10 cellular contexts compared by ENCODE assay signal in genomic region chr2:3523551-3524041, GRCh38. TPM values are rescaled to one million over a fixed set of nuclear protein-coding genes. Genes with fewer than 3 reads are reported as not detected.
DNase-seq lines count a peak whose midpoint lies in the region; ATAC-seq and TF ChIP-seq lines count a peak whose summit lies in the region.
"Had no signal": no experiment of that assay in that cellular context is flagged by ENCODE, and none has a peak within 500 bp of the region (broad histone marks: within the 10 kb centered on the region; RNA-seq: fewer than 3 reads in every experiment).

No MANE protein-coding gene starts in this region.

- no peak overlapping the region for H3K4me3 Mint-ChIP-seq in MCF 10A (ENCODE audit: unreplicated experiment)
- no peak overlapping the region for H3K4me3 Mint-ChIP-seq in activated CD4-positive, alpha-beta T cell treated with anti-CD3 and anti-CD28 coated beads, Interleukin-2, amount 10 ng/mL, durations not matched to agents 24 days and 14 days

- no TSS peak for BruUV-seq in MCF 10A (replicated peaks; lab: Mats Ljungman, UMichigan)
- BruUV-seq in mammary epithelial cell (replicated peaks; lab: Mats Ljungman, UMichigan): no TSS peak

- dilution Hi-C loops in mammary epithelial cell (cut with HindIII; ENCODE audit: low sequenced_read_pairs): no loop called here

- H3K27ac Mint-ChIP-seq in MCF 10A (ENCODE audit: low read depth, unreplicated experiment): no peak overlapping the region
- H3K27ac Mint-ChIP-seq in activated CD4-positive, alpha-beta T cell treated with anti-CD3 and anti-CD28 coated beads, Interleukin-2, amount 10 ng/mL, durations not matched to agents 24 days and 14 days: no peak overlapping the region

- H2AFZ ChIP-seq in mammary epithelial cell (ENCODE audit: low read depth, low read length): no peak overlapping the region

- POLR2A ChIA-PET in MCF 10A (lab: Yijun Ruan, JAX): interaction anchor here (1.0 to 1.9 kb wide), 3 partner anchors 12 to 51 kb away, joined by 3 to 5 read pairs (median 5); partner anchors contain the start of gene RNASEH1

- no peaks in the 10 kb centered on the region for H3K4me1 ChIP-seq in breast epithelium
- H3K4me1 ChIP-seq in mammary epithelial cell (ENCODE audit: insufficient read depth, low read length): peaks cover 17% of the 10 kb centered on the region
- peaks cover 17 to 49% (median 48%) of the 10 kb centered on the region in 4 donors for H3K4me1 ChIP-seq in liver (ENCODE audit: control insufficient read depth in 4 of 4, insufficient read depth in 4 of 4, low read length in 3 of 4)
- peaks cover 37% of the 10 kb centered on the region for H3K4me1 ChIP-seq in upper lobe of right lung
- H3K4me1 ChIP-seq in SJCRH30: peaks cover 6% of the 10 kb centered on the region

- H3K27me3 ChIP-seq in breast epithelium (no peaks in the 10 kb centered on the region), mammary epithelial cell (ENCODE audit: insufficient read depth, low read length) (no peaks in the 10 kb centered on the region), liver (ENCODE audit: control insufficient read depth in 4 of 4, insufficient read depth in 4 of 4, low read length in 3 of 4) (no peaks in the 10 kb centered on the region), upper lobe of right lung (no peaks in the 10 kb centered on the region), SJCRH30 (no peaks in the 10 kb centered on the region)

- H3K4me3 ChIP-seq in breast epithelium (no peak overlapping the region), mammary epithelial cell (replicated peaks in 1 of 3; ENCODE audit: insufficient read depth in 1 of 3, low read depth in 2 of 3, low read length in 3 of 3) (no peak overlapping the region), liver (ENCODE audit: low read depth in 1 of 3, low read length in 3 of 3) (no peak overlapping the region), upper lobe of right lung (no peak overlapping the region), SJCRH30 (no peak overlapping the region)

- H3K79me2 ChIP-seq in mammary epithelial cell (ENCODE audit: insufficient read depth, low read length): peaks cover 1% of the 10 kb centered on the region

- TF ChIP-seq CTCF in MCF 10A (IDR thresholded peaks at IDR 0.05; ENCODE audit: unreplicated experiment) (no peak), breast epithelium (IDR thresholded peaks at IDR 0.05) (no peak), mammary epithelial cell (conservative IDR thresholded peaks at IDR 0.05 in 1 of 2, IDR thresholded peaks at IDR 0.05 in 1 of 2; ENCODE audit: extremely low read depth in 1 of 2, insufficient read depth in 1 of 2, low read depth in 1 of 2, low read length in 2 of 2) (no peak), liver (IDR thresholded peaks at IDR 0.05; ENCODE audit: low read depth, low read length, missing input control) (no peak), upper lobe of right lung (IDR thresholded peaks at IDR 0.05) (no peak)

- no peak for ATAC-seq in upper lobe of right lung
- no peak for ATAC-seq in HG02870 (IDR thresholded peaks at IDR 0.05; ENCODE audit: unreplicated experiment)

- peaks cover 15% of the 10 kb centered on the region for H3K4me1 Mint-ChIP-seq in MCF 10A (ENCODE audit: insufficient read depth, unreplicated experiment)
- H3K4me1 Mint-ChIP-seq in activated CD4-positive, alpha-beta T cell treated with anti-CD3 and anti-CD28 coated beads, Interleukin-2, amount 10 ng/mL, durations not matched to agents 24 days and 14 days: peaks cover 23% of the 10 kb centered on the region

- in situ Hi-C loops in mammary epithelial cell (cut with MboI; ENCODE audit: low sequenced_read_pairs in 2 of 2): no loop called here

- H3K27me3 Mint-ChIP-seq in MCF 10A (ENCODE audit: insufficient read depth, unreplicated experiment): no peaks in the 10 kb centered on the region
- H3K27me3 Mint-ChIP-seq in activated CD4-positive, alpha-beta T cell treated with anti-CD3 and anti-CD28 coated beads, Interleukin-2, amount 10 ng/mL, durations not matched to agents 24 days and 14 days: no peaks in the 10 kb centered on the region

- H3K9ac ChIP-seq in mammary epithelial cell (ENCODE audit: insufficient read depth, low read length): no peak overlapping the region
- H3K9ac ChIP-seq in liver (ENCODE audit: low read depth in 1 of 2, low read length in 2 of 2): no peak overlapping the region

- H3K36me3 ChIP-seq in breast epithelium (no peaks in the 10 kb centered on the region), mammary epithelial cell (ENCODE audit: insufficient read depth, low read length) (no peaks in the 10 kb centered on the region), liver (ENCODE audit: control insufficient read depth in 4 of 4, insufficient read depth in 3 of 4, low read depth in 1 of 4, low read length in 3 of 4) (no peaks in the 10 kb centered on the region), upper lobe of right lung (no peaks in the 10 kb centered on the region), SJCRH30 (no peaks in the 10 kb centered on the region)

- H4K20me1 ChIP-seq in mammary epithelial cell (ENCODE audit: insufficient read depth, low read length): no peaks in the 10 kb centered on the region

- no peak for TF ChIP-seq RAD21 in liver (IDR thresholded peaks at IDR 0.05)

- DNase-seq in MCF 10A (ENCODE audit: unreplicated experiment): peak; percentile 5
- DNase-seq in breast epithelium (ENCODE audit: low spot score in 2 of 2): no peak
- DNase-seq in mammary epithelial cell: peak; percentile 11
- no peak for DNase-seq in upper lobe of right lung
- DNase-seq in SJCRH30: no peak
- DNase-seq in activated CD4-positive, alpha-beta T cell treated with anti-CD3 and anti-CD28 coated beads, Interleukin-2, amount 10 ng/mL, durations not matched to agents 24 days and 14 days: no peak
- DNase-seq: activated T-cell treated with anti-CD3 and anti-CD28 coated beads for 4 hours, NCI-H1417 treated with DMSO at 0.1 percent for 48 hours had no signal

- 88% methylated on average over 4 of the region's 4 CpGs for WGBS in mammary epithelial cell (ENCODE audit: low coverage, missing lambda C conversion rate)
- WGBS in liver: 23% methylated on average over 4 of the region's 4 CpGs

- H3K9me3 ChIP-seq in breast epithelium (no peaks in the 10 kb centered on the region), mammary epithelial cell (replicated peaks; ENCODE audit: insufficient read depth, low read length) (no peaks in the 10 kb centered on the region), liver (ENCODE audit: control insufficient read depth in 4 of 4, low read length in 3 of 4) (no peaks in the 10 kb centered on the region), upper lobe of right lung (no peaks in the 10 kb centered on the region), SJCRH30 (replicated peaks) (no peaks in the 10 kb centered on the region)

- no peak for TF ChIP-seq POLR2A in breast epithelium (IDR thresholded peaks at IDR 0.05)

- H3K27ac ChIP-seq in breast epithelium: no peak overlapping the region
- no peak overlapping the region for H3K27ac ChIP-seq in mammary epithelial cell (ENCODE audit: insufficient read depth, low read depth, low read length)
- peak overlapping the region; percentile 3 to 16 for H3K27ac ChIP-seq in liver (ENCODE audit: low read depth in 1 of 2, low read length in 2 of 2)
- peak overlapping the region; percentile 66 for H3K27ac ChIP-seq in upper lobe of right lung
- H3K27ac ChIP-seq in SJCRH30: no peak overlapping the region

- H3K4me2 ChIP-seq in mammary epithelial cell (ENCODE audit: insufficient read depth, low read depth, low read length): no peak overlapping the region

- CTCF ChIA-PET in MCF 10A (lab: Yijun Ruan, JAX) (interaction anchor here (0.8 to 1.3 kb wide), 3 partner anchors 100 to 700 kb away, joined by 3 to 6 read pairs (median 4); no protein-coding TSS in a partner anchor), mammary epithelial cell (lab: Charles Lee; ENCODE audit: low non-redundant PET) (no interaction called here)

- no peaks in the 10 kb centered on the region for H3K9me3 Mint-ChIP-seq in MCF 10A (ENCODE audit: unreplicated experiment)
- H3K9me3 Mint-ChIP-seq in activated CD4-positive, alpha-beta T cell treated with anti-CD3 and anti-CD28 coated beads, Interleukin-2, amount 10 ng/mL, durations not matched to agents 24 days and 14 days: no peaks in the 10 kb centered on the region

- intact Hi-C loops in MCF 10A (cut with micrococcal nuclease): no loop called here
- intact Hi-C loops in breast epithelium (cut with DNase I; ENCODE audit: low total_unique reads): no loop called here
- intact Hi-C loops in mammary epithelial cell (cut with micrococcal nuclease): no loop called here
- intact Hi-C loops in upper lobe of right lung (cut with DNase I): no loop called here
- intact Hi-C loops in activated CD4-positive, alpha-beta T cell treated with anti-CD3 and anti-CD28 coated beads, Interleukin-2, amount 10 ng/mL, durations not matched to agents 24 days and 14 days (cut with micrococcal nuclease): no loop called here

- no peaks in the 10 kb centered on the region for H3K36me3 Mint-ChIP-seq in MCF 10A (ENCODE audit: insufficient read depth, unreplicated experiment)
- H3K36me3 Mint-ChIP-seq in activated CD4-positive, alpha-beta T cell treated with anti-CD3 and anti-CD28 coated beads, Interleukin-2, amount 10 ng/mL, durations not matched to agents 24 days and 14 days (ENCODE audit: low read depth): peaks cover 3% of the 10 kb centered on the region

RNA-seq across cellular contexts. Expression of gene ADI1, which starts 4.3 kb away (rescaled TPM):
- 50.1 and 61.9 TPM in 2 replicates for total RNA-seq in MCF 10A (2022)
- 10 to 100 TPM; 47.2 to 81.3 (median 78.2) TPM for total RNA-seq in breast epithelium
- 10 to 100 TPM; 13.3 to 35.1 TPM for total RNA-seq in mammary epithelial cell
- 36.0 TPM for polyA plus RNA-seq in mammary epithelial cell
- 20.7 TPM for polyA minus RNA-seq in mammary epithelial cell
- total RNA-seq in liver: 100 to 1,000 TPM in 1 of 2 donors, 10 to 100 TPM in 1; 56.2 to 154 TPM
- 100 to 1,000 TPM; 163 to 660 TPM for polyA plus RNA-seq in liver
- total RNA-seq in upper lobe of right lung: 66.8 TPM
- total RNA-seq in SJCRH30 (2014; rRNA removed; shearing (Covaris generic)): 53.6 and 55.9 TPM in 2 replicates
- 33.7 and 36.2 TPM in 2 replicates for total RNA-seq in activated CD4-positive, alpha-beta T cell treated with anti-CD3 and anti-CD28 coated beads, Interleukin-2, amount 10 ng/mL, durations not matched to agents 24 days and 14 days

RNA-seq across cellular contexts. Expression of gene RNASEH1, which starts 34.5 kb away (rescaled TPM):
- total RNA-seq in MCF 10A (2022) (43.2 and 48.3 TPM in 2 replicates), breast epithelium (10 to 100 TPM; 17.3 to 22.1 (median 21.0) TPM), mammary epithelial cell (10 to 100 TPM; 29.2 to 33.7 TPM), liver (10 to 100 TPM; 10.2 to 18.7 TPM), upper lobe of right lung (18.6 TPM)
- polyA plus RNA-seq in mammary epithelial cell (15.2 TPM), liver (10 to 100 TPM; 12.0 to 13.8 TPM)
- 8.7 TPM for polyA minus RNA-seq in mammary epithelial cell
- total RNA-seq in SJCRH30 (2014; rRNA removed; shearing (Covaris generic)): 43.0 and 43.9 TPM in 2 replicates
- total RNA-seq in activated CD4-positive, alpha-beta T cell treated with anti-CD3 and anti-CD28 coated beads, Interleukin-2, amount 10 ng/mL, durations not matched to agents 24 days and 14 days: 27.8 and 29.8 TPM in 2 replicates

RNA-seq across cellular contexts. Expression of gene RPS7, which starts 51.5 kb away (rescaled TPM):
- 1,765 and 1,834 TPM in 2 replicates for total RNA-seq in MCF 10A (2022)
- total RNA-seq in breast epithelium: 1,000 to 10,000 TPM; 2,542 to 4,150 (median 3,724) TPM
- 1,000 to 10,000 TPM; 1,346 to 1,386 TPM for total RNA-seq in mammary epithelial cell
- 1,425 TPM for polyA plus RNA-seq in mammary epithelial cell
- 544 TPM for polyA minus RNA-seq in mammary epithelial cell
- 100 to 1,000 TPM; 523 to 852 TPM for total RNA-seq in liver
- 100 to 1,000 TPM; 315 to 610 TPM for polyA plus RNA-seq in liver
- total RNA-seq in upper lobe of right lung: 807 TPM
- total RNA-seq in SJCRH30 (2014; rRNA removed; shearing (Covaris generic)): 3,864 and 4,028 TPM in 2 replicates
- total RNA-seq in activated CD4-positive, alpha-beta T cell treated with anti-CD3 and anti-CD28 coated beads, Interleukin-2, amount 10 ng/mL, durations not matched to agents 24 days and 14 days: 1,768 and 1,784 TPM in 2 replicates

Comparison
In these comparisons a context has a peak if more than half of its experiments do, and no peak if none do; other contexts are left out.
1. DNase-seq: peak in MCF 10A (single experiment) and mammary epithelial cell (single experiment); none in breast epithelium (0 of 2), upper lobe of right lung (single experiment), SJCRH30 (0 of 2) and activated CD4-positive, alpha-beta T cell treated with anti-CD3 and anti-CD28 coated beads, Interleukin-2, amount 10 ng/mL, durations not matched to agents 24 days and 14 days (single experiment).
2. H3K27ac ChIP-seq: peak in liver (2 of 2) and upper lobe of right lung (single experiment); none in breast epithelium (0 of 2), mammary epithelial cell (single experiment) and SJCRH30 (single experiment).